In the genomic region with DNA sequence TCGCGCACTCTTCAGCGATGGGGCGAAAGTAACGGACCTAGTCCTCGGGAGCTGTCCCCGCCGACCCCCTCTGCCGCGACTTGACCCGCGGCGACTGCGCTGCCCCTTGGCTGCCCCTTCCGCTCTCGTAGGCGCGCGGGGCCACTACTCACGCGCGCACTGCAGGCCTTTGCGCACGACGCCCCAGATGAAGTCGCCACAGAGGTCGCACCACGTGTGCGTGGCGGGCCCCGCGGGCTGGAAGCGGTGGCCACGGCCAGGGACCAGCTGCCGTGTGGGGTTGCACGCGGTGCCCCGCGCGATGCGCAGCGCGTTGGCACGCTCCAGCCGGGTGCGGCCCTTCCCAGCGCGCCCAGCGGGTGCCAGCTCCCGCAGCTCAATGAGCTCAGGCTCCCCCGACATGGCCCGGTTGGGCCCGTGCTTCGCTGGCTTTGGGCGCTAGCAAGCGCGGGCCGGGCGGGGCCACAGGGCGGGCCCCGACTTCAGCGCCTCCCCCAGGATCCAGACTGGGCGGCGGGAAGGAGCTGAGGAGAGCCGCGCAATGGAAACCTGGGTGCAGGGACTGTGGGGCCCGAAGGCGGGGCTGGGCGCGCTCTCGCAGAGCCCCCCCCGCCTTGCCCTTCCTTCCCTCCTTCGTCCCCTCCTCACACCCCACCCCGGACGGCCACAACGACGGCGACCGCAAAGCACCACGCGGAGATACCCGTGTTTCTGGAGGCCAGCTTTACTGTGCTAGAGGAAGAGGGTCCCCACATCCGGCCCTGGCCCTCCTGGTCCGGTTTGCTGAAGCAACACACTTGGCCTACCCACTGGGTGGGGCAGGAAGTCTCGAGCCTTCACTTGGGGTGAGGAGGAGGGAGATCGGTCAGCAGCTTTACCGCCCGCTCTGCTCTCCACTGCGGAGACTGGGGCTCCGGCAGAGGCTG, we compare ENCODE assay signal across 8 cellular contexts. TPM values are rescaled to one million over a fixed set of nuclear protein-coding genes. Genes with fewer than 3 reads are reported as not detected.
DNase-seq lines count a peak whose midpoint lies in the region; ATAC-seq and TF ChIP-seq lines count a peak whose summit lies in the region.

Gene RASSF1, minus strand, starts transcription at position 433 of the 926 bp plus-strand sequence. Its CDS starts 31 bp downstream, at position 402.

- H3K27ac Mint-ChIP-seq in CD14-positive monocyte: peak within 1 kb of the TSS; percentile 94 to 99 (median 96)
- H3K27ac Mint-ChIP-seq in activated B cell treated with CpG ODN at 0.5 μM for 24 hours: peak within 1 kb of the TSS; percentile 98

- no peak for TF ChIP-seq CTCF in CD14-positive monocyte (IDR thresholded peaks at IDR 0.05)
- TF ChIP-seq CTCF in activated B cell treated with CpG ODN at 0.5 μM for 24 hours (IDR thresholded peaks at IDR 0.05): no peak
- TF ChIP-seq CTCF in coronary artery (IDR thresholded peaks at IDR 0.05): no peak
- no peak for TF ChIP-seq CTCF in lung (IDR thresholded peaks at IDR 0.05; ENCODE audit: control extremely low read depth, extremely low read depth)

- H3K4me3 ChIP-seq in coronary artery (peak within 1 kb of the TSS; percentile 73), lung (peak within 1 kb of the TSS; percentile 40)

- ATAC-seq in HG03175 (IDR thresholded peaks at IDR 0.05; ENCODE audit: unreplicated experiment) (peak; percentile 23), activated B cell treated with CpG ODN at 0.5 μM for 24 hours (ENCODE audit: low read depth) (peak; percentile 10), lung (ENCODE audit: insufficient read depth, low FRiP score) (peak; percentile 17)

- H3K9me3 Mint-ChIP-seq in CD14-positive monocyte: no peaks in the 10 kb centered on the region
- H3K9me3 Mint-ChIP-seq in activated B cell treated with CpG ODN at 0.5 μM for 24 hours: no peaks in the 10 kb centered on the region

- 2 to 4% methylated on average over 62 to 89 of the region's 90 CpGs for WGBS in lung, 2 donors

- POLR2A ChIA-PET in activated B cell treated with CpG ODN at 0.5 μM for 24 hours (lab: Charles Lee): interaction anchor here (0.6 to 6.5 kb wide), 17 partner anchors 8 to 1885 kb away, joined by 3 to 195 read pairs (median 4); partner anchors contain the start of genes CYB561D2, GNAI2, HEMK1 and HYAL2

- peaks cover 13 to 18% of the 10 kb centered on the region in 2 donors for H3K36me3 Mint-ChIP-seq in CD14-positive monocyte
- H3K36me3 Mint-ChIP-seq in activated B cell treated with CpG ODN at 0.5 μM for 24 hours (ENCODE audit: low read depth): peaks cover 10% of the 10 kb centered on the region

- H3K27ac ChIP-seq in coronary artery (peak within 1 kb of the TSS; percentile 82 to 99), lung (ENCODE audit: low read depth in 1 of 2, low read length in 1 of 2) (peak within 1 kb of the TSS; percentile 77 to 92)

- peaks cover 3 to 17% of the 10 kb centered on the region in 2 donors for H3K4me1 ChIP-seq in lung (ENCODE audit: control insufficient read depth in 2 of 2, insufficient read depth in 2 of 2, low read length in 2 of 2)

- no peaks in the 10 kb centered on the region for H3K9me3 ChIP-seq in lung (ENCODE audit: control insufficient read depth in 2 of 2, insufficient read depth in 1 of 2, low read length in 1 of 2)

- CTCF ChIA-PET in activated B cell treated with CpG ODN at 0.5 μM for 24 hours (lab: Charles Lee): interaction anchor here (0.9 to 1.8 kb wide), 2 partner anchors 10 to 19 kb away, joined by 3 to 6 read pairs; partner anchors contain the start of genes CYB561D2 and NPRL2

- H3K27me3 Mint-ChIP-seq in CD14-positive monocyte (ENCODE audit: low read depth in 3 of 3) (no peaks in the 10 kb centered on the region), activated B cell treated with CpG ODN at 0.5 μM for 24 hours (no peaks in the 10 kb centered on the region)

- no peaks in the 10 kb centered on the region for H3K36me3 ChIP-seq in lung (ENCODE audit: control insufficient read depth in 2 of 2, insufficient read depth in 2 of 2, low read length in 2 of 2)

- H3K4me1 Mint-ChIP-seq in CD14-positive monocyte (peaks cover 69% of the 10 kb centered on the region), activated B cell treated with CpG ODN at 0.5 μM for 24 hours (peaks cover 55% of the 10 kb centered on the region)

- DNase-seq in CD14-positive monocyte (ENCODE audit: low spot score) (no peak), activated B cell treated with CpG ODN at 0.5 μM for 24 hours (peak; percentile 61), coronary artery (ENCODE audit: low spot score) (peak; percentile 89), lung (ENCODE audit: low spot score) (peak; percentile 72), NCI-H2196 treated with DMSO at 0.1 percent for 48 hours (lab: John Stamatoyannopoulos, UW; ENCODE audit: unreplicated experiment) (no peak), NCI-H524 treated with DMSO at 0.1 percent for 48 hours (lab: John Stamatoyannopoulos, UW) (no peak)
- peak; percentile 36 to 57 for DNase-seq in stimulated activated CD8-positive, alpha-beta memory T cell treated with anti-CD3 and anti-CD28 coated beads, Interleukin-7, amount 100 ng/mL, for 4 hours (ENCODE audit: low read depth in 2 of 2)

- H3K4me3 Mint-ChIP-seq in CD14-positive monocyte: peak within 1 kb of the TSS; percentile 79 to 96
- peak within 1 kb of the TSS; percentile 95 for H3K4me3 Mint-ChIP-seq in activated B cell treated with CpG ODN at 0.5 μM for 24 hours

- intact Hi-C loops in CD14-positive monocyte (cut with micrococcal nuclease): no loop called here
- intact Hi-C loops in activated B cell treated with CpG ODN at 0.5 μM for 24 hours (cut with micrococcal nuclease): loop anchor here (1.0 kb wide), 1 partner anchor 10 kb away; the partner anchor contains the start of genes CYB561D2 and NPRL2

- H3K27me3 ChIP-seq in lung (ENCODE audit: control insufficient read depth, insufficient read depth): no peaks in the 10 kb centered on the region

RNA-seq across cellular contexts. Expression of gene RASSF1, which starts in this region (rescaled TPM):
- polyA plus RNA-seq in CD14-positive monocyte (10 to 100 TPM; 16.0 to 24.0 TPM), lung (10 to 100 TPM; 38.0 to 59.0 TPM)
- total RNA-seq in activated B cell treated with CpG ODN at 0.5 μM for 24 hours (34.0 and 38.0 TPM in 2 replicates), lung (10 to 100 TPM; 36.3 to 46.0 TPM)

Comparison
In these comparisons a context has a peak if more than half of its experiments do, and no peak if none do; other contexts are left out.
1. DNase-seq: peak in activated B cell treated with CpG ODN at 0.5 μM for 24 hours (single experiment), coronary artery (single experiment), lung (single experiment) and stimulated activated CD8-positive, alpha-beta memory T cell treated with anti-CD3 and anti-CD28 coated beads, Interleukin-7, amount 100 ng/mL, for 4 hours (2 of 2); none in CD14-positive monocyte (single experiment), NCI-H2196 treated with DMSO at 0.1 percent for 48 hours (single experiment) and NCI-H524 treated with DMSO at 0.1 percent for 48 hours (single experiment).
2. Peak in every context shown above with its lines, with median percentiles within 50 percentile points of each other: ATAC-seq.